ENCODE assay signal across 2 cellular contexts in genomic region chr19:8001651-8001994, GRCh38.
TF ChIP-seq lines count a peak whose summit lies in the region.

No MANE protein-coding gene starts in this region.

TF ChIP-seq in SK-N-SH, 30 proteins besides CTCF, POLR2A, EP300 and RAD21 (continued from another document):
- TF ChIP-seq REST (IDR thresholded peaks at IDR 0.05; ENCODE audit: low read depth, low read length) (no peak), IRF3 (IDR thresholded peaks at IDR 0.05; ENCODE audit: low read depth, low read length) (no peak), TCF12 (IDR thresholded peaks at IDR 0.05) (no peak), NRF1 (IDR thresholded peaks at IDR 0.05; ENCODE audit: low read depth, low read length) (no peak), CHD2 (IDR thresholded peaks at IDR 0.05; ENCODE audit: low read length, partially characterized antibody) (no peak), GATA2 (CRISPR knock-in tag; IDR thresholded peaks at IDR 0.05) (no peak), RCOR1 (IDR thresholded peaks at IDR 0.05; ENCODE audit: low read length) (no peak), FOXM1 (IDR thresholded peaks at IDR 0.05; ENCODE audit: low read depth) (no peak), RXRA (IDR thresholded peaks at IDR 0.05; ENCODE audit: borderline replicate concordance, low read depth) (no peak)

TF ChIP-seq in SK-N-SH treated with all-trans-retinoic acid at 6 μM for 48 hours, 23 proteins besides CTCF, POLR2A, EP300 and RAD21 (continued from another document):
- TF ChIP-seq PATZ1 (CRISPR knock-in tag; IDR thresholded peaks at IDR 0.05; ENCODE audit: borderline replicate concordance) (no peak), ZNF565 (CRISPR knock-in tag; conservative IDR thresholded peaks at IDR 0.05; ENCODE audit: low read depth) (no peak), CSDC2 (CRISPR knock-in tag; IDR thresholded peaks at IDR 0.05) (no peak), TOX (CRISPR knock-in tag; IDR thresholded peaks at IDR 0.05; ENCODE audit: borderline replicate concordance) (no peak), SNAI2 (CRISPR knock-in tag; IDR thresholded peaks at IDR 0.05) (no peak), ARNTL (CRISPR knock-in tag; IDR thresholded peaks at IDR 0.05; ENCODE audit: borderline replicate concordance, low read depth) (no peak)
